8 cellular contexts compared by ENCODE assay signal in genomic region chr1:181142096-181143043, GRCh38. TPM values are rescaled to one million over a fixed set of nuclear protein-coding genes. Genes with fewer than 3 reads are reported as not detected.
DNase-seq lines count a peak whose midpoint lies in the region; ATAC-seq and TF ChIP-seq lines count a peak whose summit lies in the region.

No MANE protein-coding gene starts in this region.

- peak overlapping the region; percentile 90 for H2BK20ac ChIP-seq in IMR-90 (ENCODE audit: low read depth, low read length)

- peaks cover 3% of the 10 kb centered on the region for H3K27me3 Mint-ChIP-seq in Caco-2 (ENCODE audit: insufficient read depth, unreplicated experiment)

- H2BK5ac ChIP-seq in IMR-90 (ENCODE audit: low read depth, low read length, poor library complexity, severe bottlenecking), result peak overlapping the region; percentile 93

- peak overlapping the region; percentile 65 to 83; a peak in 3 of 4 replicates for H4K8ac ChIP-seq in IMR-90 (ENCODE audit: low read depth in 2 of 2, low read length in 2 of 2)

- 0% methylated on average over 9 of the region's 25 CpGs; no CpG with 5 or more reads in 1 of the 2 experiments for WGBS in IMR-90 (ENCODE audit: extremely low coverage in 2 of 2, insufficient read length in 1 of 2), 2 experiments

- H2AK9ac ChIP-seq in IMR-90 (replicated peaks; ENCODE audit: low read depth, low read length, poor library complexity), result peak overlapping the region; percentile 95

- H3K4me1 Mint-ChIP-seq in Caco-2 (ENCODE audit: low read depth, unreplicated experiment), result peaks cover 16% of the 10 kb centered on the region

- H3K9me3 ChIP-seq in Caco-2 (no peaks in the 10 kb centered on the region; the same call in 1 of the 2 replicates), IMR-90 (ENCODE audit: control insufficient read depth, insufficient read depth, low read length) (peaks cover 2% of the 10 kb centered on the region; the same call in 1 of the 2 replicates), OCI-LY1 (ENCODE audit: low read length) (no peaks in the 10 kb centered on the region), muscle layer of duodenum (ENCODE audit: control insufficient read depth in 1 of 2, low read length in 2 of 2) (no peaks in the 10 kb centered on the region)

- H3K9ac ChIP-seq in IMR-90 (ENCODE audit: low read depth, low read length) (peak overlapping the region; percentile 49), OCI-LY1 (ENCODE audit: low read length) (no peak overlapping the region)

- peak overlapping the region; percentile 75 for H3K4me2 ChIP-seq in IMR-90 (ENCODE audit: low read depth, low read length)
- H3K4me2 ChIP-seq in OCI-LY1 (ENCODE audit: low read length), result no peak overlapping the region

- H3F3A ChIP-seq in OCI-LY1 (ENCODE audit: insufficient read depth, low read length), result no peaks in the 10 kb centered on the region

- peak overlapping the region; percentile 54 for H3K18ac ChIP-seq in IMR-90 (ENCODE audit: low read depth, low read length)

- peak; percentile 100 for TF ChIP-seq RAD21 in IMR-90 (IDR thresholded peaks at IDR 0.05; ENCODE audit: low read length)

- no peaks in the 10 kb centered on the region for H3K27me3 ChIP-seq in Caco-2 (replicated peaks; ENCODE audit: control insufficient read depth, insufficient read depth, low read length)
- no peaks in the 10 kb centered on the region for H3K27me3 ChIP-seq in IMR-90 (ENCODE audit: control insufficient read depth, insufficient read depth, low read length)
- peaks cover 3% of the 10 kb centered on the region for H3K27me3 ChIP-seq in OCI-LY1 (ENCODE audit: insufficient read depth, low read length)
- no peaks in the 10 kb centered on the region for H3K27me3 ChIP-seq in muscle layer of duodenum (ENCODE audit: low read depth, low read length)

- BruUV-seq in Caco-2 (replicated peaks; lab: Mats Ljungman, UMichigan) (no TSS peak), IMR-90 (replicated peaks; lab: Mats Ljungman, UMichigan) (no TSS peak)

- peak; percentile 97 to 98 for TF ChIP-seq CTCF in Caco-2 (IDR thresholded peaks at IDR 0.05; ENCODE audit: insufficient read depth in 1 of 2, low read depth in 1 of 2, low read length in 1 of 2, severe bottlenecking in 1 of 2, unreplicated experiment in 1 of 2)
- peak; percentile 98 for TF ChIP-seq CTCF in IMR-90 (conservative IDR thresholded peaks at IDR 0.05; ENCODE audit: low read depth, low read length)
- peak; percentile 98 for TF ChIP-seq CTCF in OCI-LY1 (IDR thresholded peaks at IDR 0.05; ENCODE audit: low read length)
- TF ChIP-seq CTCF in epithelial cell of proximal tubule (conservative IDR thresholded peaks at IDR 0.05; ENCODE audit: low read depth, low read length), result peak; percentile 98

- H3K4me3 Mint-ChIP-seq in Caco-2 (ENCODE audit: unreplicated experiment), result peak overlapping the region; percentile 26

- in situ Hi-C loops in IMR-90 (cut with MboI; ENCODE audit: low sequenced_read_pairs), result loop anchor here (5.0 to 10.0 kb wide), 3 partner anchors 105 to 508 kb away; partner anchors contain the start of gene XPR1

- ATAC-seq in GM21515 (IDR thresholded peaks at IDR 0.05; ENCODE audit: unreplicated experiment), result peak; percentile 77
- ATAC-seq in IMR-90 (ENCODE audit: low read depth), result peak; percentile 93

- CTCF ChIA-PET in Caco-2 (lab: Charles Lee), result interaction anchor here (0.7 to 3.8 kb wide), 20 partner anchors 9 to 626 kb away, joined by 3 to 49 read pairs (median 4); no protein-coding TSS in a partner anchor
- CTCF ChIA-PET in IMR-90 (lab: Yijun Ruan, JAX), result interaction anchor here (0.6 to 3.8 kb wide), 25 partner anchors 10 to 626 kb away, joined by 3 to 24 read pairs (median 6); partner anchors contain the start of genes MR1 and STX6

- H4K5ac ChIP-seq in IMR-90 (ENCODE audit: low read depth, low read length), result peak overlapping the region; percentile 95

- H3K4me3 ChIP-seq in Caco-2 (ENCODE audit: low read depth, low read length) (peak overlapping the region; percentile 15; the same call in 1 of the 2 replicates), IMR-90 (ENCODE audit: insufficient read depth, low read depth, low read length) (peak overlapping the region; percentile 6; the same call in 1 of the 2 replicates), OCI-LY1 (ENCODE audit: low read depth, low read length, poor library complexity, severe bottlenecking) (no peak overlapping the region), epithelial cell of proximal tubule (ENCODE audit: low read depth, low read length) (peak overlapping the region; percentile 46), muscle layer of duodenum (ENCODE audit: low read depth in 1 of 2, low read length in 2 of 2) (peak overlapping the region; percentile 30 to 50)

- dilution Hi-C loops in IMR-90 (cut with HindIII; ENCODE audit: low sequenced_read_pairs, unreplicated experiment), result no loop called here

- H2BK120ac ChIP-seq in IMR-90 (ENCODE audit: low read depth, low read length), result peak overlapping the region; percentile 94

- H3K79me2 ChIP-seq in OCI-LY1 (ENCODE audit: insufficient read depth, low read length), result no peaks in the 10 kb centered on the region

- peaks cover 0 to 24% of the 10 kb centered on the region in 2 experiments; a peak in 2 of 4 replicates for H3K79me1 ChIP-seq in IMR-90 (ENCODE audit: low read depth in 1 of 2, low read length in 2 of 2)

- peak overlapping the region; percentile 90 for H3K14ac ChIP-seq in IMR-90 (replicated peaks; ENCODE audit: low read depth, low read length)

- peak overlapping the region; percentile 92 for H2BK15ac ChIP-seq in IMR-90 (ENCODE audit: low read depth, low read length)

- no peaks in the 10 kb centered on the region for H3K9me2 ChIP-seq in OCI-LY1 (ENCODE audit: low read depth, low read length)

- no peak overlapping the region for H3K27ac Mint-ChIP-seq in Caco-2 (ENCODE audit: unreplicated experiment)

- peaks cover 10% of the 10 kb centered on the region for H3K9me3 Mint-ChIP-seq in Caco-2 (ENCODE audit: unreplicated experiment)

- H3K23ac ChIP-seq in IMR-90 (ENCODE audit: low read depth, low read length), result peak overlapping the region; percentile 90; the same call in 1 of the 2 replicates

- peak overlapping the region; percentile 70 for H3K56ac ChIP-seq in IMR-90 (ENCODE audit: extremely low read depth, insufficient read depth, low read length)

- H3K36me3 ChIP-seq in Caco-2 (ENCODE audit: control insufficient read depth, insufficient read depth, low read length), result no peaks in the 10 kb centered on the region
- H3K36me3 ChIP-seq in IMR-90 (ENCODE audit: control insufficient read depth, insufficient read depth, low read length), result no peaks in the 10 kb centered on the region
- H3K36me3 ChIP-seq in OCI-LY1 (ENCODE audit: insufficient read depth, low read length), result no peaks in the 10 kb centered on the region
- no peaks in the 10 kb centered on the region for H3K36me3 ChIP-seq in muscle layer of duodenum (ENCODE audit: control insufficient read depth in 1 of 2, insufficient read depth in 2 of 2, low read length in 2 of 2)

- TF ChIP-seq POLR2A in IMR-90 (IDR thresholded peaks at IDR 0.05; ENCODE audit: low read depth, low read length), result peak; percentile 45; the same call in 1 of the 2 replicates

- intact Hi-C loops in Caco-2 (cut with micrococcal nuclease; ENCODE audit: unreplicated experiment), result loop anchor here (1.0 to 10.0 kb wide), 8 partner anchors 34 to 628 kb away; no protein-coding TSS in a partner anchor
- intact Hi-C loops in IMR-90 (cut with micrococcal nuclease), result loop anchor here (1.0 to 5.0 kb wide), 8 partner anchors 24 to 625 kb away; partner anchors contain the start of gene STX6

- peaks cover 22% of the 10 kb centered on the region for H3K9me1 ChIP-seq in IMR-90 (ENCODE audit: insufficient read depth, low read length)

- H3K4me1 ChIP-seq in Caco-2 (no peaks in the 10 kb centered on the region), IMR-90 (ENCODE audit: control insufficient read depth, insufficient read depth, low read length) (peaks cover 29% of the 10 kb centered on the region), OCI-LY1 (ENCODE audit: insufficient read depth, low read length, severe bottlenecking) (no peaks in the 10 kb centered on the region), muscle layer of duodenum (ENCODE audit: control insufficient read depth in 1 of 2, insufficient read depth in 2 of 2, low read length in 2 of 2) (peaks cover 0 to 9% of the 10 kb centered on the region in 2 donors)

- H2AK5ac ChIP-seq in IMR-90 (ENCODE audit: low read depth, low read length), result peak overlapping the region; percentile 95

- H2AFZ ChIP-seq in IMR-90 (replicated peaks; ENCODE audit: low read length, poor library complexity) (peak overlapping the region; percentile 91), OCI-LY1 (ENCODE audit: low read length) (no peak overlapping the region)

- POLR2A ChIA-PET in Caco-2 (lab: Charles Lee) (interaction anchor here (0.6 to 0.9 kb wide), 3 partner anchors 14 to 37 kb away, joined by 3 to 4 read pairs (median 3); no protein-coding TSS in a partner anchor), IMR-90 (lab: Charles Lee; ENCODE audit: unreplicated experiment) (interaction anchor here (0.6 to 2.0 kb wide), 4 partner anchors 48 to 52 kb away, joined by 3 to 11 read pairs (median 4); no protein-coding TSS in a partner anchor)

- H3K36me3 Mint-ChIP-seq in Caco-2 (ENCODE audit: insufficient read depth, unreplicated experiment), result no peaks in the 10 kb centered on the region

- DNase-seq in Caco-2 (peak; percentile 87 to 92), IMR-90 (peak; percentile 89), activated T-cell treated with anti-CD3 and anti-CD28 coated beads for 4 hours (peak; percentile 88), epithelial cell of proximal tubule (ENCODE audit: low read depth) (no peak)
- DNase-seq in stimulated activated CD8-positive, alpha-beta memory T cell treated with anti-CD3 and anti-CD28 coated beads, Interleukin-7, amount 100 ng/mL, for 24 hours (ENCODE audit: low read depth), result peak; percentile 87

- peak overlapping the region; percentile 76 for H4K91ac ChIP-seq in IMR-90 (ENCODE audit: insufficient read depth, low read depth, low read length)

- peak overlapping the region; percentile 94 for H3K4ac ChIP-seq in IMR-90 (ENCODE audit: low read depth, low read length)

- H3K27ac ChIP-seq in IMR-90 (ENCODE audit: insufficient read depth, low read length) (peak overlapping the region; percentile 59), OCI-LY1 (ENCODE audit: low read depth, low read length, poor library complexity, severe bottlenecking) (no peak overlapping the region), muscle layer of duodenum (ENCODE audit: low read length) (no peak overlapping the region)

- no peaks in the 10 kb centered on the region for H4K20me1 ChIP-seq in IMR-90 (ENCODE audit: insufficient read depth, low read length)
- H4K20me1 ChIP-seq in OCI-LY1 (ENCODE audit: insufficient read depth, low read length), result no peaks in the 10 kb centered on the region

TF ChIP-seq in IMR-90, 13 proteins besides CTCF, POLR2A, EP300 and RAD21 (continues in another document):
- peak; percentile 70 for TF ChIP-seq MAZ (IDR thresholded peaks at IDR 0.05; ENCODE audit: borderline replicate concordance, low read depth, low read length)
- TF ChIP-seq MXI1 (IDR thresholded peaks at IDR 0.05; ENCODE audit: borderline replicate concordance, low read depth, low read length), result peak; percentile 49
- no peak for TF ChIP-seq CEBPB (IDR thresholded peaks at IDR 0.05; ENCODE audit: low read depth, low read length)

RNA-seq across cellular contexts. Expression of gene IER5, which starts 53.9 kb away (rescaled TPM):
- total RNA-seq in Caco-2 (2022), result 8.6 and 9.4 TPM in 2 replicates
- total RNA-seq in IMR-90 (2012; rRNA removed), result 15.8 and 29.4 TPM in 2 replicates
- 27.1 and 28.9 TPM in 2 replicates for polyA plus RNA-seq in IMR-90 (2012; rRNA removed)
- polyA plus RNA-seq in IMR-90 (2012; cell fraction: cytosol; rRNA removed), result 22.5 and 29.5 TPM in 2 replicates
- polyA plus RNA-seq in IMR-90 (2012; cell fraction: nucleus; rRNA removed; ENCODE audit: low replicate concordance), result 32.6 and 44.5 TPM in 2 replicates
- 20.5 and 43.0 TPM in 2 replicates for total RNA-seq in epithelial cell of proximal tubule
